ENCODE assay signal across 1 cellular context in the genomic region with DNA sequence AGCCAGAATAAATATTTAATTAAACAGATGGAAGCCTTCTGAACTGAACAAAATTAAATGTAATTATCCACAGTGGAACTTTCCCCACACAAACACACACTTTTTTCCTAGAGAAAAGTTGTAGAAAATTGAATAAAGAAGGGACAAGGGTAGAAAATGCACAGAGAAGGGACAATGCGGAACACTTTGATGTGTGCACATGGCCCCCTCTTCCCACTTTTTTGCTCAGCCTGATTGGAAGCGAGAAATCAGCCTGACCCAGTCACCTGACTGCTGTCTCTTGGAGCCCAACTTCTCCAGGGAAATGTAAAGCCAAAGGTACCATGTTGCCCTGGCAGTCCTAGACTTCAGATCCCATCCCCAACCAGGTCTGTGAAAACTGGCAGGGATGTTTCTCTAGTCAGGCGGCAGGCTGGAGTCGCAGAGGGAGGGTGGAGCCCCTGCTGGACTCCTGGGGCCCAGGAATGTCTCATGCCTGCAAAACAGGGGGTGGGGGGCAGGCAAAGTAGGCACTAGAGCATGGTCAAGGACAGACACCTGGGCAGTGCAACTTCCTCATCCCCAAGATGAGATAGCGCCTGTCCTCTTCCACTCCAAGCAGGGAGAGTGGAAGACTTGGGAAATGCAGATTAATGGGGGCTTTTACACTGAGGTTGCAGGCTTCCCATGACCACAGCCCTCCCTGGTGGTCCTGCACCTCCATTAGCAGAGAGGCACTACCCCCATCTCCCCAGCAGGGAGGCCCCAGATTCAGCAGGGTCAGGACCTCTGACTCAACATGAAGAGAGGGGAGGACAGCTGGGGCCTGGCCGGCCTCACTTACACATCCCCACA.
TF ChIP-seq lines count a peak whose summit lies in the region.

No MANE protein-coding gene starts in this region.

TF ChIP-seq in HepG2, 621 proteins besides CTCF, POLR2A, EP300 and RAD21 (continued from another document):
- TF ChIP-seq, protein P1, sequence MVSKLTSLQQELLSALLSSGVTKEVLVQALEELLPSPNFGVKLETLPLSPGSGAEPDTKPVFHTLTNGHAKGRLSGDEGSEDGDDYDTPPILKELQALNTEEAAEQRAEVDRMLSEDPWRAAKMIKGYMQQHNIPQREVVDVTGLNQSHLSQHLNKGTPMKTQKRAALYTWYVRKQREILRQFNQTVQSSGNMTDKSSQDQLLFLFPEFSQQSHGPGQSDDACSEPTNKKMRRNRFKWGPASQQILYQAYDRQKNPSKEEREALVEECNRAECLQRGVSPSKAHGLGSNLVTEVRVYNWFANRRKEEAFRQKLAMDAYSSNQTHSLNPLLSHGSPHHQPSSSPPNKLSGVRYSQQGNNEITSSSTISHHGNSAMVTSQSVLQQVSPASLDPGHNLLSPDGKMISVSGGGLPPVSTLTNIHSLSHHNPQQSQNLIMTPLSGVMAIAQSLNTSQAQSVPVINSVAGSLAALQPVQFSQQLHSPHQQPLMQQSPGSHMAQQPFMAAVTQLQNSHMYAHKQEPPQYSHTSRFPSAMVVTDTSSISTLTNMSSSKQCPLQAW (CRISPR knock-in tag; IDR thresholded peaks at IDR 0.05) = no peak
- TF ChIP-seq ZNF260 (CRISPR knock-in tag; IDR thresholded peaks at IDR 0.05; ENCODE audit: borderline replicate concordance, low read depth) = no peak
- TF ChIP-seq MXD4 (CRISPR knock-in tag; IDR thresholded peaks at IDR 0.05) = no peak
- no peak for TF ChIP-seq ZSCAN29 (CRISPR knock-in tag; conservative IDR thresholded peaks at IDR 0.05)
